27 cellular contexts compared by ENCODE assay signal in genomic region chr22:17331690-17332089, GRCh38. TPM values are rescaled to one million over a fixed set of nuclear protein-coding genes. Genes with fewer than 3 reads are reported as not detected.
"Had no signal": no experiment of that assay in that cellular context is flagged by ENCODE, and none has a peak within 500 bp of the region (broad histone marks: within the 10 kb centered on the region; RNA-seq: fewer than 3 reads in every experiment).

No MANE protein-coding gene starts in this region.

- H3K27me3 ChIP-seq: colonic mucosa, gastrocnemius medialis, heart right ventricle had no signal

- H3K4me3 ChIP-seq: colonic mucosa, esophagus squamous epithelium, gastrocnemius medialis, heart right ventricle, left ventricle myocardium inferior, lower lobe of right lung, mucosa of descending colon had no signal

- H3K9me3 ChIP-seq: colonic mucosa, esophagus squamous epithelium, gastrocnemius medialis, heart right ventricle, left ventricle myocardium inferior, lower lobe of right lung, mucosa of descending colon had no signal

- ATAC-seq: effector memory CD8-positive, alpha-beta T cell; esophagus mucosa; gastrocnemius medialis; heart right ventricle; left cardiac atrium; lower lobe of right lung; mucosa of descending colon had no signal

- FAIRE-seq: endometrium, islet of Langerhans, keratinocyte had no signal

- H3K9me3 Mint-ChIP-seq: dendritic cell treated with granulocyte-macrophage colony-stimulating factor and Interleukin-4, amounts not matched to agents 40 ng/mL and 50 ng/mL, for 4 days; effector memory CD8-positive, alpha-beta T cell; endodermal cell; mesothelial cell of epicardium; naive B cell had no signal

- H3K4me1 Mint-ChIP-seq: endodermal cell, mesothelial cell of epicardium, naive B cell had no signal

- H3K27me3 Mint-ChIP-seq: naive B cell had no signal

- H3K36me3 ChIP-seq: colonic mucosa, esophagus squamous epithelium, gastrocnemius medialis, heart right ventricle, left ventricle myocardium inferior, lower lobe of right lung had no signal

- H3K36me3 Mint-ChIP-seq: mesothelial cell of epicardium, naive B cell had no signal

- H3K4me1 ChIP-seq: colonic mucosa, gastrocnemius medialis, heart right ventricle, left ventricle myocardium inferior, lower lobe of right lung had no signal

- H3K27ac ChIP-seq: colonic mucosa, epithelial cell of prostate, esophagus squamous epithelium, gastrocnemius medialis, heart right ventricle, left ventricle myocardium inferior, lower lobe of right lung had no signal

- H3K4me3 Mint-ChIP-seq: dendritic cell treated with granulocyte-macrophage colony-stimulating factor and Interleukin-4, amounts not matched to agents 40 ng/mL and 50 ng/mL, for 4 days; effector memory CD8-positive, alpha-beta T cell; endodermal cell; mesothelial cell of epicardium; naive B cell had no signal

- DNase-seq: colonic mucosa; cortex of kidney; effector CD8-positive, alpha-beta T cell; effector memory CD8-positive, alpha-beta T cell; endodermal cell; erythroblast; esophagus squamous epithelium; foreskin fibroblast; foreskin melanocyte; gastrocnemius medialis; glutamatergic neuron; head of caudate nucleus; heart right ventricle; hippocampal formation; left cardiac atrium; left ventricle myocardium inferior; lower lobe of right lung; mesenchymal stem cell; mucosa of descending colon; naive B cell had no signal

- H3K27ac Mint-ChIP-seq: dendritic cell treated with granulocyte-macrophage colony-stimulating factor and Interleukin-4, amounts not matched to agents 40 ng/mL and 50 ng/mL, for 4 days; effector memory CD8-positive, alpha-beta T cell; endodermal cell; mesothelial cell of epicardium had no signal

RNA-seq across cellular contexts. Expression of gene CECR2, which starts 37.6 kb away (rescaled TPM):
- polyA plus RNA-seq: keratinocyte had no signal
